8 cellular contexts compared by ENCODE assay signal in genomic region chr9:126614455-126615248, GRCh38. TPM values are rescaled to one million over a fixed set of nuclear protein-coding genes. Genes with fewer than 3 reads are reported as not detected.
DNase-seq lines count a peak whose midpoint lies in the region; ATAC-seq, FAIRE-seq and TF ChIP-seq lines count a peak whose summit lies in the region.
"Had no signal": no experiment of that assay in that cellular context is flagged by ENCODE, and none has a peak within 500 bp of the region (broad histone marks: within the 10 kb centered on the region; RNA-seq: fewer than 3 reads in every experiment).

No MANE protein-coding gene starts in this region.

- no peak for FAIRE-seq in D721Med (lab: Jason Lieb, UNC)

- no peak for ATAC-seq in effector memory CD8-positive, alpha-beta T cell (replicated peaks)
- ATAC-seq in GM21529 (IDR thresholded peaks at IDR 0.05; ENCODE audit: unreplicated experiment): no peak
- no peak for ATAC-seq in HG03135 (IDR thresholded peaks at IDR 0.05; ENCODE audit: unreplicated experiment)
- no peak for ATAC-seq in HG03342 (IDR thresholded peaks at IDR 0.05; ENCODE audit: unreplicated experiment)
- ATAC-seq: left lung had no signal

- peaks cover 96% of the 10 kb centered on the region for H3K27me3 ChIP-seq in HUES64 (ENCODE audit: insufficient read depth, low read length)

- no peaks in the 10 kb centered on the region for H3K36me3 ChIP-seq in HUES64 (ENCODE audit: insufficient read depth, low read length)
- H3K36me3 ChIP-seq: left lung had no signal

- H3K9me3 ChIP-seq in HUES64 (ENCODE audit: insufficient read depth, low read depth, low read length): no peaks in the 10 kb centered on the region
- H3K9me3 ChIP-seq: left lung had no signal

- no peak for TF ChIP-seq CTCF in D721Med (IDR thresholded peaks at IDR 0.05; ENCODE audit: insufficient read depth, missing control alignments)
- no peak for TF ChIP-seq CTCF in progenitor cell of endocrine pancreas (IDR thresholded peaks at IDR 0.05; ENCODE audit: unreplicated experiment)

- H3K4me1 ChIP-seq in HUES64 (ENCODE audit: insufficient read depth, low read length): peaks cover 38% of the 10 kb centered on the region

- H3K27me3 Mint-ChIP-seq in effector memory CD8-positive, alpha-beta T cell: peaks cover 62 to 89% of the 10 kb centered on the region in 2 donors
- H3K27me3 Mint-ChIP-seq in progenitor cell of endocrine pancreas: peaks cover 77% of the 10 kb centered on the region

- 3% methylated on average over 66 of the region's 66 CpGs for WGBS in HUES64

- H3K36me3 Mint-ChIP-seq in effector memory CD8-positive, alpha-beta T cell (ENCODE audit: insufficient read depth): peaks cover 12% of the 10 kb centered on the region
- no peaks in the 10 kb centered on the region for H3K36me3 Mint-ChIP-seq in progenitor cell of endocrine pancreas (ENCODE audit: insufficient read depth)

- H3K4me1 Mint-ChIP-seq in effector memory CD8-positive, alpha-beta T cell (ENCODE audit: low read depth in 2 of 2): peaks cover 19 to 26% of the 10 kb centered on the region in 2 donors
- peaks cover 21% of the 10 kb centered on the region for H3K4me1 Mint-ChIP-seq in progenitor cell of endocrine pancreas (ENCODE audit: low read depth)

- H3K27ac ChIP-seq in HUES64 (ENCODE audit: low read depth, low read length): no peak overlapping the region
- H3K27ac ChIP-seq: left lung had no signal

- no peak overlapping the region for H3K27ac Mint-ChIP-seq in effector memory CD8-positive, alpha-beta T cell
- peak overlapping the region; percentile 86 for H3K27ac Mint-ChIP-seq in progenitor cell of endocrine pancreas

- peak overlapping the region; percentile 72 to 79 for H3K4me3 Mint-ChIP-seq in effector memory CD8-positive, alpha-beta T cell
- H3K4me3 Mint-ChIP-seq in progenitor cell of endocrine pancreas (ENCODE audit: low read depth): peak overlapping the region; percentile 72

- peak; percentile 26 for DNase-seq in D721Med (ENCODE audit: insufficient read length, low spot score)
- no peak for DNase-seq in effector memory CD8-positive, alpha-beta T cell
- no peak for DNase-seq in progenitor cell of endocrine pancreas (ENCODE audit: low spot score, unreplicated experiment)

- no peak overlapping the region for H3K9ac ChIP-seq in HUES64 (ENCODE audit: low read depth, low read length)

- H3K4me3 ChIP-seq in HUES64 (ENCODE audit: low read length): peak overlapping the region; percentile 27

- H3K9me3 Mint-ChIP-seq in effector memory CD8-positive, alpha-beta T cell: no peaks in the 10 kb centered on the region
- no peaks in the 10 kb centered on the region for H3K9me3 Mint-ChIP-seq in progenitor cell of endocrine pancreas (ENCODE audit: low read depth)

RNA-seq across cellular contexts. Expression of gene LMX1B, which starts 0.9 kb away (rescaled TPM):
- polyA plus RNA-seq in HUES64 (2013, experiment 1 of 2): 1.1 TPM
- polyA plus RNA-seq in HUES64 (2013, experiment 2 of 2): 1.0 TPM
- total RNA-seq in progenitor cell of endocrine pancreas: 9.1 and 11.0 TPM in 2 replicates
